In the genomic region with DNA sequence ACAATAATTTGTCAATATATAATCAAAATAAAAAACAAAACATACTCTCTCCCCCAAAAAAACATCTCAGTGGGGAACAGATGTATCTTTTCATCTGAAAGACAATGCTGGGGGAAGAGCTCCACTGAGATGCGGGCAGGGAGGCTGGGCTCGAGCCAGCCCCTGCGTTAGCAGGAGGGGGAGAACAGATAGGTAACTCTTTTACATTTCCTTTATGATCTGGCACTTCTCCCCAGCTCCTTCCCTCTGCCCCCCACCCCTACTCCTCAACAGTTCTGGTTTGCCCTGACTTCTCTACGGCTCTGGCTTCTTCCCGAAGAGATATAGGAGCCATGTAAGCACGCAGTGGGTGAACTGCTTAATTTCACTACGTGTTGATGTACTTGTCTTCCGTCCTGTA, we compare ENCODE assay signal across 22 cellular contexts.
"Had no signal": no experiment of that assay in that cellular context is flagged by ENCODE, and none has a peak within 500 bp of the region (broad histone marks: within the 10 kb centered on the region; RNA-seq: fewer than 3 reads in every experiment).

No MANE protein-coding gene starts in this region.

- H3K9me3 Mint-ChIP-seq: activated CD4-positive, alpha-beta memory T cell treated with anti-CD3 and anti-CD28 coated beads for 36 hours; activated naive CD4-positive, alpha-beta T cell treated with anti-CD3 and anti-CD28 coated beads, Interleukin-2, amount 10 ng/mL, durations not matched to agents 7 days and 5 days; naive thymus-derived CD4-positive, alpha-beta T cell; stimulated activated naive B cell treated with anti-CD40 and anti-IgM and Interleukin-4, amounts not matched to agents 10 μg/mL and 1 μg/mL and 100 μg/mL, for 72 hours had no signal

- H3K27me3 Mint-ChIP-seq: activated CD4-positive, alpha-beta memory T cell treated with anti-CD3 and anti-CD28 coated beads for 36 hours; activated CD8-positive, alpha-beta memory T cell treated with anti-CD3 and anti-CD28 coated beads, Interleukin-2, amount 10 ng/mL, durations not matched to agents 7 days and 5 days; activated naive CD4-positive, alpha-beta T cell treated with anti-CD3 and anti-CD28 coated beads, Interleukin-2, amount 10 ng/mL, durations not matched to agents 7 days and 5 days; naive thymus-derived CD4-positive, alpha-beta T cell; progenitor cell of endocrine pancreas; stimulated activated naive B cell treated with anti-CD40 and anti-IgM and Interleukin-4, amounts not matched to agents 10 μg/mL and 1 μg/mL and 100 μg/mL, for 72 hours had no signal

- H3K4me3 ChIP-seq: cardiac muscle cell, left ventricle myocardium inferior, transverse colon, uterus had no signal

- H3K4me1 Mint-ChIP-seq: stimulated activated naive B cell treated with anti-CD40 and anti-IgM and Interleukin-4, amounts not matched to agents 10 μg/mL and 1 μg/mL and 100 μg/mL, for 72 hours had no signal

- H3K4me1 ChIP-seq: uterus had no signal

- H3K27ac Mint-ChIP-seq: activated CD4-positive, alpha-beta memory T cell treated with anti-CD3 and anti-CD28 coated beads for 36 hours; activated CD8-positive, alpha-beta memory T cell treated with anti-CD3 and anti-CD28 coated beads, Interleukin-2, amount 10 ng/mL, durations not matched to agents 7 days and 5 days; activated naive CD4-positive, alpha-beta T cell treated with anti-CD3 and anti-CD28 coated beads, Interleukin-2, amount 10 ng/mL, durations not matched to agents 7 days and 5 days; naive thymus-derived CD4-positive, alpha-beta T cell; progenitor cell of endocrine pancreas; stimulated activated naive B cell treated with anti-CD40 and anti-IgM and Interleukin-4, amounts not matched to agents 10 μg/mL and 1 μg/mL and 100 μg/mL, for 72 hours had no signal

- H3K4me3 Mint-ChIP-seq: activated CD4-positive, alpha-beta memory T cell treated with anti-CD3 and anti-CD28 coated beads for 36 hours; activated CD8-positive, alpha-beta memory T cell treated with anti-CD3 and anti-CD28 coated beads, Interleukin-2, amount 10 ng/mL, durations not matched to agents 7 days and 5 days; activated naive CD4-positive, alpha-beta T cell treated with anti-CD3 and anti-CD28 coated beads, Interleukin-2, amount 10 ng/mL, durations not matched to agents 7 days and 5 days; naive thymus-derived CD4-positive, alpha-beta T cell; stimulated activated naive B cell treated with anti-CD40 and anti-IgM and Interleukin-4, amounts not matched to agents 10 μg/mL and 1 μg/mL and 100 μg/mL, for 72 hours had no signal

- H3K36me3 ChIP-seq: uterus had no signal

- H3K9me3 ChIP-seq: left ventricle myocardium inferior, transverse colon, uterus had no signal

- DNase-seq: activated CD4-positive, alpha-beta memory T cell treated with anti-CD3 and anti-CD28 coated beads for 36 hours; activated CD4-positive, alpha-beta T cell treated with anti-CD3 and anti-CD28 coated beads for 4 hours; activated CD4-positive, CD25-positive, alpha-beta regulatory T cell; activated CD8-positive, alpha-beta memory T cell treated with anti-CD3 and anti-CD28 coated beads, Interleukin-2, amount 10 ng/mL, durations not matched to agents 7 days and 5 days; activated effector memory CD4-positive, alpha-beta T cell treated with anti-CD3 and anti-CD28 coated beads, Interleukin-2, amount 50 U/mL, for 16 hours; activated naive CD4-positive, alpha-beta T cell treated with anti-CD3 and anti-CD28 coated beads, Interleukin-2, amount 10 ng/mL, durations not matched to agents 7 days and 5 days; activated T-cell treated with anti-CD3 and anti-CD28 coated beads for 4 hours; amygdala; cortex of kidney; erythroblast; foreskin fibroblast; left ventricle myocardium inferior; naive thymus-derived CD4-positive, alpha-beta T cell; retina; stimulated activated CD4-positive, alpha-beta T cell treated with anti-CD3 and anti-CD28 coated beads, Interleukin-2, amount 100 ng/mL, for 48 hours; stimulated activated CD8-positive, alpha-beta memory T cell treated with anti-CD3 and anti-CD28 coated beads, Interleukin-4, amount 100 ng/mL, for 48 hours; stimulated activated naive B cell treated with anti-CD40 and anti-IgM and Interleukin-4, amounts not matched to agents 10 μg/mL and 1 μg/mL and 100 μg/mL, for 72 hours; T1000; transverse colon; uterus had no signal

- H3K27me3 ChIP-seq: cardiac muscle cell, transverse colon, uterus had no signal

- ATAC-seq: activated CD8-positive, alpha-beta memory T cell treated with anti-CD3 and anti-CD28 coated beads, Interleukin-2, amount 10 ng/mL, durations not matched to agents 7 days and 5 days; naive thymus-derived CD4-positive, alpha-beta T cell; stimulated activated naive B cell treated with anti-CD40 and anti-IgM and Interleukin-4, amounts not matched to agents 10 μg/mL and 1 μg/mL and 100 μg/mL, for 72 hours had no signal

- H3K27ac ChIP-seq: cardiac muscle cell, left ventricle myocardium inferior, transverse colon, uterus had no signal
